8 cellular contexts compared by ENCODE assay signal in the genomic region with DNA sequence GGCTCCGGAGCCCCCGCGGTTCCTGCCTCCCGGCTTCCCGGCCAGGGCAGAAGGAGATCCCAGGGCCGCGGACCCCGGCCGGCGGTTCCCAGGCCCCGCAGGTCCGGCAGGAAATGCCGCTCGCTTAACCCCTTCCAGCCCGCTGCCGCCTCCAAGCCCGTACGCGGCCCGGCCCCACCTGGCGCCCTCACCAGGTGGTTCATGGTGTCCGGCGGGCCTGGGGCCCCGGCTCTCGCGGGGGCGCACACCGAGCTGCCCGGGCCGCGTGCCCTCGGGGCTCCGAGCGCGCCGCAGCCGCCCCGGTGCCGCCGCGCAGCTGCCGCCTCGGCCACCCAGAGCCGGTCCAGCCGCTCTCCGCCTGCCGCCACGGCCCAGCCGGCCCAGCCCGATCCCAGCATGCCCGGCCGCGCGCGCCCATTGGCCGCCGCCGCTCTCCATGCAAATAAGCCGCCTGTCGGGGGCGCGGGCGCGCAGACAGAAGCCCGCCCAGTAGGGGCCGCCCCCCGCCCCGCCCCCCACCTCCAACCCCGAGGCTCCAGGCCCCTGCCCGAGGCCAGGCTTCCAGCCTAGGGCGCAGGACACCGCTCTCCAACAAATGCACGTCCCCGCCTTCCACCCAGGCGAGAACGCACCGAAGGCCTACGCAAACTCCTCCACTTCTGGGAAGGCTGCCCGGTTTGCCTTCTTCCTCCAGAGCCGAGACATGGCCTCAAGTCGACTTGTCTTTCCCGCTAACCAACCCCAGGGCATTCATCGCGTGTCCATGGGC. TPM values are rescaled to one million over a fixed set of nuclear protein-coding genes. Genes with fewer than 3 reads are reported as not detected.
A peak's percentile ranks its signal among the peaks of the same experiment; 100 is the strongest.
DNase-seq lines count a peak whose midpoint lies in the region; ATAC-seq and TF ChIP-seq lines count a peak whose summit lies in the region.

BCAR1 (minus strand) TSS at position 345 of the 769 bp plus-strand sequence; CDS start at position 203, 142 bp downstream.

- 2% methylated on average over 60 to 84 of the region's 84 CpGs for WGBS in lung, 2 donors

- no peaks in the 10 kb centered on the region for H3K9me3 ChIP-seq in HUES48 (ENCODE audit: control insufficient read depth, insufficient read depth, low read length)
- H3K9me3 ChIP-seq in endocrine pancreas (ENCODE audit: control insufficient read depth, low read length): no peaks in the 10 kb centered on the region
- peaks cover 0 to under 1% of the 10 kb centered on the region in 2 donors for H3K9me3 ChIP-seq in lung (ENCODE audit: control insufficient read depth in 2 of 2, insufficient read depth in 1 of 2, low read length in 1 of 2)

- H3K27ac ChIP-seq in HUES48 (ENCODE audit: low read depth, low read length): peak within 1 kb of the TSS; percentile 89
- peak within 1 kb of the TSS; percentile 82 to 97 for H3K27ac ChIP-seq in lung (ENCODE audit: low read depth in 1 of 2, low read length in 1 of 2)

- peaks cover 56% of the 10 kb centered on the region for H3K4me1 ChIP-seq in HUES48 (ENCODE audit: control insufficient read depth, insufficient read depth, low read length)
- H3K4me1 ChIP-seq in endocrine pancreas (ENCODE audit: control insufficient read depth, insufficient read depth, low read length): no peaks in the 10 kb centered on the region
- peaks cover 33 to 72% of the 10 kb centered on the region in 2 donors for H3K4me1 ChIP-seq in lung (ENCODE audit: control insufficient read depth in 2 of 2, insufficient read depth in 2 of 2, low read length in 2 of 2)

- H3K27me3 ChIP-seq in HUES48 (ENCODE audit: control insufficient read depth, insufficient read depth, low read length): no peaks in the 10 kb centered on the region
- H3K27me3 ChIP-seq in endocrine pancreas (ENCODE audit: control insufficient read depth, insufficient read depth, low read length): no peaks in the 10 kb centered on the region
- H3K27me3 ChIP-seq in lung (ENCODE audit: control insufficient read depth, insufficient read depth): no peaks in the 10 kb centered on the region

- TF ChIP-seq CTCF in lung (IDR thresholded peaks at IDR 0.05; ENCODE audit: control extremely low read depth, extremely low read depth) (no peak), subcutaneous adipose tissue (IDR thresholded peaks at IDR 0.05; ENCODE audit: low read depth) (no peak)

- in situ Hi-C loops in SK-MEL-5 (cut with HindIII; ENCODE audit: low pct_unique_long_range_greater_than_20kb, low sequenced_read_pairs): no loop called here

- ATAC-seq in GM21423 (IDR thresholded peaks at IDR 0.05; ENCODE audit: unreplicated experiment) (peak; percentile 75), lung (ENCODE audit: insufficient read depth, low FRiP score) (peak; percentile 79)

- H3K9ac ChIP-seq in HUES48 (ENCODE audit: low read depth, low read length) (peak within 1 kb of the TSS; percentile 66), endocrine pancreas (ENCODE audit: control insufficient read depth, insufficient read depth, low read length) (peak within 1 kb of the TSS; percentile 82)

- H3K36me3 ChIP-seq in HUES48 (ENCODE audit: control insufficient read depth, insufficient read depth, low read length) (no peaks in the 10 kb centered on the region; the same call in 1 of the 2 replicates), endocrine pancreas (ENCODE audit: control insufficient read depth, insufficient read depth, low read length) (no peaks in the 10 kb centered on the region), lung (ENCODE audit: control insufficient read depth in 2 of 2, insufficient read depth in 2 of 2, low read length in 2 of 2) (no peaks in the 10 kb centered on the region)

- peak; percentile 15 for DNase-seq in SIG-M5 treated with dmso at 0.1 percent for 504 hours (lab: John Stamatoyannopoulos, UW; ENCODE audit: unreplicated experiment)
- no peak for DNase-seq in SIG-M5 (lab: John Stamatoyannopoulos, UW)
- DNase-seq in SK-MEL-5 (ENCODE audit: low read depth, low spot score): peak; percentile 66
- DNase-seq in lung (ENCODE audit: low spot score): peak; percentile 85

- peak within 1 kb of the TSS; percentile 79 for H3K4me3 ChIP-seq in HUES48 (ENCODE audit: low read depth, low read length)
- peak within 1 kb of the TSS; percentile 33 for H3K4me3 ChIP-seq in endocrine pancreas (ENCODE audit: control insufficient read depth, insufficient read depth, low read length)
- peak within 1 kb of the TSS; percentile 72 for H3K4me3 ChIP-seq in lung

RNA-seq across cellular contexts. Expression of gene BCAR1, which starts in this region (rescaled TPM):
- 12.4 and 16.5 TPM in 2 replicates for total RNA-seq in SK-MEL-5 (2014; rRNA removed; shearing (Covaris generic))
- 39.3 and 41.3 TPM in 2 replicates for polyA plus RNA-seq in SK-MEL-5 (2015; cell fraction: cytosol; rRNA removed)
- 49.1 and 49.4 TPM in 2 replicates for polyA plus RNA-seq in SK-MEL-5 (2015; cell fraction: nucleus; rRNA removed)
- 10 to 100 TPM; 51.3 to 70.7 TPM for total RNA-seq in lung
- polyA plus RNA-seq in lung: 10 to 100 TPM; 37.5 to 48.6 TPM
- 10 to 100 TPM; 14.1 to 34.1 (median 16.1) TPM for total RNA-seq in subcutaneous adipose tissue
